Comparison of ENCODE assay signal across 8 cellular contexts in genomic region chr6:79232696-79233462, GRCh38. TPM values are rescaled to one million over a fixed set of nuclear protein-coding genes. Genes with fewer than 3 reads are reported as not detected.
A peak's percentile ranks its signal among the peaks of the same experiment; 100 is the strongest.
DNase-seq lines count a peak whose midpoint lies in the region; TF ChIP-seq lines count a peak whose summit lies in the region.

No MANE protein-coding gene starts in this region.

- H3K36me3 ChIP-seq in left ventricle myocardium inferior, result no peaks in the 10 kb centered on the region
- no peaks in the 10 kb centered on the region for H3K36me3 ChIP-seq in brain microvascular endothelial cell (replicated peaks)
- H3K36me3 ChIP-seq in mesenchymal stem cell (ENCODE audit: control insufficient read depth in 1 of 2, insufficient read depth in 2 of 2, low read depth in 1 of 2, low read length in 2 of 2), result no peaks in the 10 kb centered on the region
- no peaks in the 10 kb centered on the region for H3K36me3 ChIP-seq in uterus

- 100% methylated on average over 4 of the region's 6 CpGs for WGBS in mesenchymal stem cell

- TF ChIP-seq CTCF in left ventricle myocardium inferior (IDR thresholded peaks at IDR 0.05; ENCODE audit: borderline replicate concordance) (no peak), brain microvascular endothelial cell (IDR thresholded peaks at IDR 0.05; ENCODE audit: low read depth, low read length, missing control alignments) (no peak), uterus (IDR thresholded peaks at IDR 0.05) (no peak)

- H3K18ac ChIP-seq in mesenchymal stem cell (ENCODE audit: low read depth in 1 of 2, low read length in 2 of 2), result peak overlapping the region in 1 of 2 experiments; percentile 73

- peaks cover 3% of the 10 kb centered on the region for H3K79me1 ChIP-seq in mesenchymal stem cell (replicated peaks; ENCODE audit: low read length, poor library complexity, severe bottlenecking)

- H4K8ac ChIP-seq in mesenchymal stem cell (ENCODE audit: low read length), result no peak overlapping the region

- intact Hi-C loops in left ventricle myocardium inferior (cut with micrococcal nuclease), result loop anchor here (5.0 kb wide), 1 partner anchor 156 kb away; the partner anchor contains the start of gene PHIP
- intact Hi-C loops in cardiac septum (cut with DNase I), result loop anchor here (5.0 kb wide), 1 partner anchor 304 kb away; the partner anchor contains the start of gene LCA5
- intact Hi-C loops in uterus (cut with DNase I; ENCODE audit: low total_unique reads), result no loop called here

- H2BK15ac ChIP-seq in mesenchymal stem cell (ENCODE audit: low read depth, poor library complexity, severe bottlenecking), result no peak overlapping the region

- H3K4me2 ChIP-seq in mesenchymal stem cell (ENCODE audit: low read length, poor library complexity, severe bottlenecking), result peak overlapping the region; percentile 62

- H3K4me3 ChIP-seq in left ventricle myocardium inferior (peak overlapping the region; percentile 88), brain microvascular endothelial cell (ENCODE audit: low read depth, low read length) (peak overlapping the region; percentile 82), mesenchymal stem cell (ENCODE audit: insufficient read depth in 1 of 2, low read depth in 1 of 2, low read length in 2 of 2) (peak overlapping the region in 1 of 2 experiments; percentile 99), uterus (peak overlapping the region; percentile 63 to 67)

- no peak overlapping the region for H2BK5ac ChIP-seq in mesenchymal stem cell (ENCODE audit: low read depth, low read length, poor library complexity, severe bottlenecking)

- TF ChIP-seq POLR2A in uterus (IDR thresholded peaks at IDR 0.05), result no peak

- no peak overlapping the region for H2BK120ac ChIP-seq in mesenchymal stem cell (ENCODE audit: low read depth, low read length)

- in situ Hi-C loops in brain microvascular endothelial cell (cut with HindIII; ENCODE audit: low pct_ligation_motif_present, low sequenced_read_pairs), result no loop called here

- no peak overlapping the region for H3K23ac ChIP-seq in mesenchymal stem cell (ENCODE audit: low read length in 2 of 2)

- peaks cover 45% of the 10 kb centered on the region for H3K4me1 ChIP-seq in left ventricle myocardium inferior
- no peaks in the 10 kb centered on the region for H3K4me1 ChIP-seq in mesenchymal stem cell (ENCODE audit: control insufficient read depth, insufficient read depth, low read depth, low read length)
- H3K4me1 ChIP-seq in uterus, result peaks cover 0 to 4% of the 10 kb centered on the region in 2 donors

- no peak overlapping the region for H2BK12ac ChIP-seq in mesenchymal stem cell (ENCODE audit: low read length in 2 of 2)

- H2AK5ac ChIP-seq in mesenchymal stem cell (ENCODE audit: low read length, severe bottlenecking), result no peak overlapping the region

- no peaks in the 10 kb centered on the region for H3K27me3 ChIP-seq in left ventricle myocardium inferior (ENCODE audit: low read depth)
- no peaks in the 10 kb centered on the region for H3K27me3 ChIP-seq in brain microvascular endothelial cell (replicated peaks)
- no peaks in the 10 kb centered on the region for H3K27me3 ChIP-seq in mesenchymal stem cell (ENCODE audit: control insufficient read depth in 1 of 2, insufficient read depth in 1 of 2, low read length in 2 of 2)
- no peaks in the 10 kb centered on the region for H3K27me3 ChIP-seq in uterus

- peak overlapping the region; percentile 57 for H2AFZ ChIP-seq in mesenchymal stem cell (ENCODE audit: low read depth, low read length)

- H3K9me3 ChIP-seq in left ventricle myocardium inferior (replicated peaks) (no peaks in the 10 kb centered on the region), mesenchymal stem cell (ENCODE audit: control insufficient read depth, low read length) (no peaks in the 10 kb centered on the region), uterus (no peaks in the 10 kb centered on the region)

- H3K4ac ChIP-seq in mesenchymal stem cell (ENCODE audit: low read depth in 1 of 2, low read length in 2 of 2), result no peak overlapping the region

- H3K27ac ChIP-seq in left ventricle myocardium inferior (replicated peaks) (peak overlapping the region; percentile 98), brain microvascular endothelial cell (peak overlapping the region; percentile 81), mesenchymal stem cell (ENCODE audit: low read length, poor library complexity, severe bottlenecking) (peak overlapping the region; percentile 85), uterus (peak overlapping the region; percentile 88 to 91)

- H3K9ac ChIP-seq in mesenchymal stem cell (ENCODE audit: low read length), result peak overlapping the region; percentile 98

- H3K14ac ChIP-seq in mesenchymal stem cell (ENCODE audit: low read length in 2 of 2), result no peak overlapping the region

- DNase-seq in left ventricle myocardium inferior (no peak), cardiac septum (ENCODE audit: low spot score) (no peak), brain microvascular endothelial cell (no peak), mesenchymal stem cell (no peak), uterus (no peak), NCI-H1694 treated with DMSO at 0.1 percent for 48 hours (lab: John Stamatoyannopoulos, UW) (no peak), AG08396 (ENCODE audit: low spot score) (no peak), NCI-H2171 treated with DMSO at 0.1 percent for 48 hours (lab: John Stamatoyannopoulos, UW) (no peak)

- H4K91ac ChIP-seq in mesenchymal stem cell (ENCODE audit: low read length), result no peak overlapping the region

RNA-seq across cellular contexts. Expression of gene HMGN3, which starts 1.6 kb away (rescaled TPM):
- total RNA-seq in left ventricle myocardium inferior (168 TPM), cardiac septum (98.1 TPM), uterus (10 to 100 TPM; 45.1 to 77.6 (median 59.4) TPM)
- 113 TPM for polyA plus RNA-seq in mesenchymal stem cell (2013, experiment 1 of 2)
- 119 TPM for polyA plus RNA-seq in mesenchymal stem cell (2013, experiment 2 of 2)
